In the genomic region with DNA sequence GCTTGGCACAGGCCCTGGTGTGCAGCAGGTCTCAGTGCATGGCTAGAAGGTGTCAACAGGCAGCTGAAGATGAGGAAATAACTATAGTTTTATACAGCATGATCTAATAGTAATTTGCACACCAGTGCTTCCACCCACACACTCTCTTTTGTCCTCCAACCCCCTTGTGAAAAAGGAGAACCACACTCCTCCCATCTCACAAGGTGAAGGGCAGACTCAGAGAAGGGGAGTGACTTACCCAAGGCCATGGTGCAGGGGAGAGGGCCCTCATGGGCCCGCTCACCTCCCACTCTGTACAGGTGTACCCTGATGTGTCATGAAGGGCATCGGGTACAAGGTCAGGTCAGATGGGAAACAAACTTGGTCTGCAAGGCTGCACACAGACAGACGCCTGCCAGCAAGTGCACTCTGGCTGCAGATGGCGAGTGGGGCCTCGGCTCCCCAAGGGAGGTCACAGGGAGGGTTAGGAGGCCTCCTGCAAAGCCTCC, we compare ENCODE assay signal across 17 cellular contexts.
"Had no signal": no experiment of that assay in that cellular context is flagged by ENCODE, and none has a peak within 500 bp of the region (broad histone marks: within the 10 kb centered on the region; RNA-seq: fewer than 3 reads in every experiment).

No MANE protein-coding gene starts in this region.

- H3K4me3 ChIP-seq: cardiac muscle cell, heart left ventricle, neural progenitor cell, right lobe of liver, upper lobe of left lung had no signal

- H2AFZ ChIP-seq: neural progenitor cell had no signal

- ATAC-seq: activated T-helper 17 cell treated with anti-CD3 and anti-CD28 coated beads, Interleukin-2, amount 50 U/mL, for 72 hours; foreskin keratinocyte; heart left ventricle had no signal

- H3K4me1 Mint-ChIP-seq: neural progenitor cell had no signal

- H3K36me3 ChIP-seq: neural progenitor cell had no signal

- H3K9me3 ChIP-seq: heart left ventricle, right lobe of liver, upper lobe of left lung had no signal

- H3K4me3 Mint-ChIP-seq: activated naive CD4-positive, alpha-beta T cell treated with anti-CD3 and anti-CD28 coated beads for 36 hours; activated T-helper 17 cell treated with anti-CD3 and anti-CD28 coated beads, Interleukin-2, amount 50 U/mL, for 72 hours; neural progenitor cell; stimulated activated naive CD8-positive, alpha-beta T cell treated with anti-CD3 and anti-CD28 coated beads, Interleukin-15, Interleukin-2, amounts not matched to agents 100 ng/mL and 50 ng/mL, for 24 hours; T-helper 1 cell treated with Interleukin-12 subunit alpha and Interleukin-12 subunit beta and Interleukin-4 antibody, amounts not matched to agents 30 μg/mL and 1 μg/mL, for 36 hours had no signal

- H3K27ac Mint-ChIP-seq: activated naive CD4-positive, alpha-beta T cell treated with anti-CD3 and anti-CD28 coated beads for 36 hours; activated T-helper 17 cell treated with anti-CD3 and anti-CD28 coated beads, Interleukin-2, amount 50 U/mL, for 72 hours; neural progenitor cell; stimulated activated naive CD8-positive, alpha-beta T cell treated with anti-CD3 and anti-CD28 coated beads, Interleukin-15, Interleukin-2, amounts not matched to agents 100 ng/mL and 50 ng/mL, for 24 hours; T-helper 1 cell treated with Interleukin-12 subunit alpha and Interleukin-12 subunit beta and Interleukin-4 antibody, amounts not matched to agents 30 μg/mL and 1 μg/mL, for 36 hours had no signal

- DNase-seq: activated CD4-positive, alpha-beta T cell treated with anti-CD3 and anti-CD28 coated beads, Interleukin-2, amount 50 U/mL, for 48 hours; activated CD4-positive, CD25-positive, alpha-beta regulatory T cell; activated naive CD4-positive, alpha-beta T cell treated with anti-CD3 and anti-CD28 coated beads for 36 hours; foreskin keratinocyte; heart left ventricle; stimulated activated CD4-positive, alpha-beta T cell treated with anti-CD3 and anti-CD28 coated beads, Interleukin-12 subunit alpha, Interleukin-12 subunit beta, amount 100 ng/mL, for 4 hours; stimulated activated CD4-positive, alpha-beta T cell treated with anti-CD3 and anti-CD28 coated beads, Interleukin-2, amount 100 ng/mL, for 48 hours; upper lobe of left lung had no signal

- H3K4me2 ChIP-seq: neural progenitor cell had no signal

- H3K9me3 Mint-ChIP-seq: activated naive CD4-positive, alpha-beta T cell treated with anti-CD3 and anti-CD28 coated beads for 36 hours; activated T-helper 17 cell treated with anti-CD3 and anti-CD28 coated beads, Interleukin-2, amount 50 U/mL, for 72 hours; neural progenitor cell; stimulated activated naive CD8-positive, alpha-beta T cell treated with anti-CD3 and anti-CD28 coated beads, Interleukin-15, Interleukin-2, amounts not matched to agents 100 ng/mL and 50 ng/mL, for 24 hours; T-helper 1 cell treated with Interleukin-12 subunit alpha and Interleukin-12 subunit beta and Interleukin-4 antibody, amounts not matched to agents 30 μg/mL and 1 μg/mL, for 36 hours had no signal

- H3K27ac ChIP-seq: cardiac muscle cell, foreskin keratinocyte, heart left ventricle, neural progenitor cell, right lobe of liver, upper lobe of left lung had no signal

- H3K9ac ChIP-seq: neural progenitor cell had no signal

- H3K4me1 ChIP-seq: neural progenitor cell, upper lobe of left lung had no signal

- FAIRE-seq: colon, endothelial cell of umbilical vein, keratinocyte had no signal

- H3K27me3 Mint-ChIP-seq: activated T-helper 17 cell treated with anti-CD3 and anti-CD28 coated beads, Interleukin-2, amount 50 U/mL, for 72 hours; stimulated activated naive CD8-positive, alpha-beta T cell treated with anti-CD3 and anti-CD28 coated beads, Interleukin-15, Interleukin-2, amounts not matched to agents 100 ng/mL and 50 ng/mL, for 24 hours had no signal

- H3K27me3 ChIP-seq: cardiac muscle cell, foreskin keratinocyte, heart left ventricle, neural progenitor cell, right lobe of liver, upper lobe of left lung had no signal
